In genomic region chr6:27814665-27815424, GRCh38 we compare ENCODE assay signal across 8 cellular contexts.
A peak's percentile ranks its signal among the peaks of the same experiment; 100 is the strongest.
DNase-seq lines count a peak whose midpoint lies in the region; ATAC-seq and TF ChIP-seq lines count a peak whose summit lies in the region.

No MANE protein-coding gene starts in this region.

- peaks cover 53% of the 10 kb centered on the region for H3K27me3 Mint-ChIP-seq in GM23338 (ENCODE audit: insufficient read depth, low read depth, poor library complexity)

- H3K4me2 ChIP-seq in GM23338, result peak overlapping the region; percentile 48
- H3K4me2 ChIP-seq in skeletal muscle satellite cell (ENCODE audit: low read length), result peak overlapping the region; percentile 69
- no peak overlapping the region for H3K4me2 ChIP-seq in Karpas-422 (ENCODE audit: low read depth, low read length, poor library complexity, severe bottlenecking)

- peak overlapping the region; percentile 81 for H3K4me3 Mint-ChIP-seq in GM23338

- H3K27me3 ChIP-seq in GM23338 (ENCODE audit: insufficient read depth) (no peaks in the 10 kb centered on the region), brain microvascular endothelial cell (replicated peaks) (no peaks in the 10 kb centered on the region), skeletal muscle satellite cell (ENCODE audit: control insufficient read depth, insufficient read depth, low read length) (no peaks in the 10 kb centered on the region), Karpas-422 (ENCODE audit: low read length) (no peaks in the 10 kb centered on the region)

- H3K9me3 ChIP-seq in ES-I3 (ENCODE audit: control insufficient read depth, insufficient read depth, low read length) (no peaks in the 10 kb centered on the region), iPS-18c (ENCODE audit: control insufficient read depth, insufficient read depth, low read length) (no peaks in the 10 kb centered on the region), skeletal muscle satellite cell (replicated peaks; ENCODE audit: low read length) (no peaks in the 10 kb centered on the region), Karpas-422 (ENCODE audit: low read length) (no peaks in the 10 kb centered on the region)

- peaks cover 36% of the 10 kb centered on the region for H3K4me1 Mint-ChIP-seq in GM23338

- peak; percentile 56 for ATAC-seq in GM23338

- H3K4me3 ChIP-seq in GM23338, result peak overlapping the region; percentile 57
- peak overlapping the region; percentile 62 for H3K4me3 ChIP-seq in brain microvascular endothelial cell (ENCODE audit: low read depth, low read length)
- peak overlapping the region; percentile 65 for H3K4me3 ChIP-seq in iPS-18c (ENCODE audit: insufficient read depth, low read depth, low read length)
- H3K4me3 ChIP-seq in skeletal muscle satellite cell (ENCODE audit: low read length), result peak overlapping the region; percentile 61
- no peak overlapping the region for H3K4me3 ChIP-seq in Karpas-422 (ENCODE audit: low read length)

- H3F3A ChIP-seq in GM23338 (replicated peaks; ENCODE audit: low read depth), result peaks cover 5% of the 10 kb centered on the region; the same call in 1 of the 2 replicates

- H3K36me3 Mint-ChIP-seq in GM23338 (ENCODE audit: low read depth), result peaks cover 6% of the 10 kb centered on the region; the same call in 2 of the 3 replicates

- H3K27ac ChIP-seq in GM23338 (ENCODE audit: low read depth), result peak overlapping the region; percentile 93
- H3K27ac ChIP-seq in brain microvascular endothelial cell, result peak overlapping the region; percentile 37
- H3K27ac ChIP-seq in Karpas-422 (ENCODE audit: low read length), result no peak overlapping the region

- H3K27ac Mint-ChIP-seq in GM23338, result peak overlapping the region; percentile 99

- peak overlapping the region; percentile 68 for H3K9ac ChIP-seq in ES-I3 (ENCODE audit: low read depth, low read length)
- no peak overlapping the region for H3K9ac ChIP-seq in skeletal muscle satellite cell (ENCODE audit: low read depth, low read length)
- no peak overlapping the region for H3K9ac ChIP-seq in Karpas-422 (ENCODE audit: low read length)

- no peaks in the 10 kb centered on the region for H4K20me1 ChIP-seq in GM23338 (replicated peaks; ENCODE audit: insufficient read depth)
- H4K20me1 ChIP-seq in Karpas-422 (ENCODE audit: insufficient read depth, low read depth, low read length), result no peaks in the 10 kb centered on the region

- peaks cover 4% of the 10 kb centered on the region; the same call in 1 of the 3 replicates for H3K9me3 Mint-ChIP-seq in GM23338

- no peaks in the 10 kb centered on the region for H3K36me3 ChIP-seq in ES-I3 (ENCODE audit: insufficient read depth, low read length)
- no peaks in the 10 kb centered on the region for H3K36me3 ChIP-seq in GM23338 (ENCODE audit: insufficient read depth)
- no peaks in the 10 kb centered on the region for H3K36me3 ChIP-seq in brain microvascular endothelial cell (replicated peaks)
- H3K36me3 ChIP-seq in skeletal muscle satellite cell (ENCODE audit: insufficient read depth, low read length), result no peaks in the 10 kb centered on the region
- no peaks in the 10 kb centered on the region for H3K36me3 ChIP-seq in Karpas-422 (ENCODE audit: insufficient read depth, low read length)

- TF ChIP-seq CTCF in GM23338 (conservative IDR thresholded peaks at IDR 0.05; ENCODE audit: low read depth in 2 of 2) (no peak), brain microvascular endothelial cell (IDR thresholded peaks at IDR 0.05; ENCODE audit: low read depth, low read length, missing control alignments) (no peak)

- H2AFZ ChIP-seq in GM23338 (no peak overlapping the region), Karpas-422 (ENCODE audit: low read length) (no peak overlapping the region; the same call in 1 of the 2 replicates)

- H3K79me2 ChIP-seq in GM23338 (replicated peaks; ENCODE audit: insufficient read depth) (peaks cover 8% of the 10 kb centered on the region; the same call in 1 of the 2 replicates), Karpas-422 (ENCODE audit: low read length) (no peaks in the 10 kb centered on the region)

- H3K9me2 ChIP-seq in GM23338 (ENCODE audit: insufficient read depth) (no peaks in the 10 kb centered on the region), Karpas-422 (replicated peaks; ENCODE audit: insufficient read depth, low read length) (no peaks in the 10 kb centered on the region)

- DNase-seq in GM23338 (ENCODE audit: low spot score) (peak; percentile 95), M059J (ENCODE audit: low read depth) (peak; percentile 87), T-helper 2 cell (peak in 3 of 5 experiments; percentile 69 to 98 (median 77)), brain microvascular endothelial cell (peak; percentile 97), Karpas-422 (no peak)

- in situ Hi-C loops in brain microvascular endothelial cell (cut with HindIII; ENCODE audit: low pct_ligation_motif_present, low sequenced_read_pairs), result no loop called here

- H3K4me1 ChIP-seq in ES-I3 (ENCODE audit: insufficient read depth, low read length) (no peaks in the 10 kb centered on the region), GM23338 (ENCODE audit: insufficient read depth) (no peaks in the 10 kb centered on the region; the same call in 1 of the 2 replicates), skeletal muscle satellite cell (ENCODE audit: control insufficient read depth, insufficient read depth, low read length) (peaks cover 12% of the 10 kb centered on the region), Karpas-422 (ENCODE audit: low read length) (peaks cover 22% of the 10 kb centered on the region)

TF ChIP-seq in GM23338, 12 proteins besides CTCF, POLR2A, EP300 and RAD21:
- TF ChIP-seq, protein P1, sequence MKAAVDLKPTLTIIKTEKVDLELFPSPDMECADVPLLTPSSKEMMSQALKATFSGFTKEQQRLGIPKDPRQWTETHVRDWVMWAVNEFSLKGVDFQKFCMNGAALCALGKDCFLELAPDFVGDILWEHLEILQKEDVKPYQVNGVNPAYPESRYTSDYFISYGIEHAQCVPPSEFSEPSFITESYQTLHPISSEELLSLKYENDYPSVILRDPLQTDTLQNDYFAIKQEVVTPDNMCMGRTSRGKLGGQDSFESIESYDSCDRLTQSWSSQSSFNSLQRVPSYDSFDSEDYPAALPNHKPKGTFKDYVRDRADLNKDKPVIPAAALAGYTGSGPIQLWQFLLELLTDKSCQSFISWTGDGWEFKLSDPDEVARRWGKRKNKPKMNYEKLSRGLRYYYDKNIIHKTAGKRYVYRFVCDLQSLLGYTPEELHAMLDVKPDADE (IDR thresholded peaks at IDR 0.05), result 0 out of 2 replicates have a peak, but pooled peaks have one; percentile 6
- peak; percentile 94 for TF ChIP-seq CREB1 (CRISPR knock-in tag; IDR thresholded peaks at IDR 0.05; ENCODE audit: low read depth)
- TF ChIP-seq STAT1 (IDR thresholded peaks at IDR 0.05; ENCODE audit: unreplicated experiment), result no peak
- TF ChIP-seq EZH2 (IDR thresholded peaks at IDR 0.05; ENCODE audit: low read depth, unreplicated experiment), result no peak
- 0 out of 2 replicates have a peak, but pooled peaks have one; percentile 35 for TF ChIP-seq ZNF114 (CRISPR knock-in tag; IDR thresholded peaks at IDR 0.05)
- no peak for TF ChIP-seq ZNF331 (CRISPR knock-in tag; IDR thresholded peaks at IDR 0.05; ENCODE audit: low read depth)
- TF ChIP-seq, protein P2, sequence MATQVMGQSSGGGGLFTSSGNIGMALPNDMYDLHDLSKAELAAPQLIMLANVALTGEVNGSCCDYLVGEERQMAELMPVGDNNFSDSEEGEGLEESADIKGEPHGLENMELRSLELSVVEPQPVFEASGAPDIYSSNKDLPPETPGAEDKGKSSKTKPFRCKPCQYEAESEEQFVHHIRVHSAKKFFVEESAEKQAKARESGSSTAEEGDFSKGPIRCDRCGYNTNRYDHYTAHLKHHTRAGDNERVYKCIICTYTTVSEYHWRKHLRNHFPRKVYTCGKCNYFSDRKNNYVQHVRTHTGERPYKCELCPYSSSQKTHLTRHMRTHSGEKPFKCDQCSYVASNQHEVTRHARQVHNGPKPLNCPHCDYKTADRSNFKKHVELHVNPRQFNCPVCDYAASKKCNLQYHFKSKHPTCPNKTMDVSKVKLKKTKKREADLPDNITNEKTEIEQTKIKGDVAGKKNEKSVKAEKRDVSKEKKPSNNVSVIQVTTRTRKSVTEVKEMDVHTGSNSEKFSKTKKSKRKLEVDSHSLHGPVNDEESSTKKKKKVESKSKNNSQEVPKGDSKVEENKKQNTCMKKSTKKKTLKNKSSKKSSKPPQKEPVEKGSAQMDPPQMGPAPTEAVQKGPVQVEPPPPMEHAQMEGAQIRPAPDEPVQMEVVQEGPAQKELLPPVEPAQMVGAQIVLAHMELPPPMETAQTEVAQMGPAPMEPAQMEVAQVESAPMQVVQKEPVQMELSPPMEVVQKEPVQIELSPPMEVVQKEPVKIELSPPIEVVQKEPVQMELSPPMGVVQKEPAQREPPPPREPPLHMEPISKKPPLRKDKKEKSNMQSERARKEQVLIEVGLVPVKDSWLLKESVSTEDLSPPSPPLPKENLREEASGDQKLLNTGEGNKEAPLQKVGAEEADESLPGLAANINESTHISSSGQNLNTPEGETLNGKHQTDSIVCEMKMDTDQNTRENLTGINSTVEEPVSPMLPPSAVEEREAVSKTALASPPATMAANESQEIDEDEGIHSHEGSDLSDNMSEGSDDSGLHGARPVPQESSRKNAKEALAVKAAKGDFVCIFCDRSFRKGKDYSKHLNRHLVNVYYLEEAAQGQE (IDR thresholded peaks at IDR 0.05; ENCODE audit: unreplicated experiment), result no peak
- no peak for TF ChIP-seq EZH2phosphoT487 (IDR thresholded peaks at IDR 0.05; ENCODE audit: unreplicated experiment)
- no peak for TF ChIP-seq JUNB (IDR thresholded peaks at IDR 0.05; ENCODE audit: unreplicated experiment)
- TF ChIP-seq POLR2AphosphoS5 (IDR thresholded peaks at IDR 0.05; ENCODE audit: low read depth), result peak; percentile 80
- no peak for TF ChIP-seq NANOG (IDR thresholded peaks at IDR 0.05; ENCODE audit: borderline replicate concordance)
